In the genomic region with DNA sequence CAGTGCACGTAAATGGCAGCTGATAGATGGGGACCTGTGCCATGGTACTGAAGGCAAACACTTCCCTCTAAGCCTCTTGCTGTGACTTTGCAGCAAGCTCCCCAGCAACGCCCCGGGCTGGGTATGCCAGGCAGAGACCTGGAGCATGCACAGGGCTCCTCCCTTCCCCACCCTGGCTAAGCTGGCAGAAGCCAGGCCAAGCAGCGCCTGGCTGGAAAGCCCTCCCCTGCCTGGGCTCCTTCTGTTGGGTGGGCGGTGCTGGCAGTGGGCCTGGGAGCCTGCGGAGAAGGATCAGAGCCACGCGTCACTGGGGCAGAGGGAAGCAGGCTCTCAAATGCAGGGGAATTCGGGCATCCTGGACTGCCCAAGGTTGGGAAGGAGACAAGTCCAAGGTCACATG, we compare ENCODE assay signal across 17 cellular contexts. TPM values are rescaled to one million over a fixed set of nuclear protein-coding genes. Genes with fewer than 3 reads are reported as not detected.
A peak's percentile ranks its signal among the peaks of the same experiment; 100 is the strongest.
DNase-seq lines count a peak whose midpoint lies in the region; ATAC-seq and TF ChIP-seq lines count a peak whose summit lies in the region.
"Had no signal": no experiment of that assay in that cellular context is flagged by ENCODE, and none has a peak within 500 bp of the region (broad histone marks: within the 10 kb centered on the region; RNA-seq: fewer than 3 reads in every experiment).

No MANE protein-coding gene starts in this region.

- H3F3A ChIP-seq in GM23338 (replicated peaks; ENCODE audit: low read depth): no peaks in the 10 kb centered on the region

- no peak overlapping the region for H2AFZ ChIP-seq in GM23338

- peaks cover 1% of the 10 kb centered on the region; the same call in 2 of the 3 replicates for H3K4me1 Mint-ChIP-seq in GM23338

- TF ChIP-seq CTCF in left ventricle myocardium inferior (IDR thresholded peaks at IDR 0.05; ENCODE audit: borderline replicate concordance) (no peak), RWPE2 (IDR thresholded peaks at IDR 0.05; ENCODE audit: poor library complexity, severe bottlenecking) (no peak), GM23338 (conservative IDR thresholded peaks at IDR 0.05; ENCODE audit: low read depth in 2 of 2) (no peak)

- H3K27me3 Mint-ChIP-seq in GM23338 (ENCODE audit: insufficient read depth, low read depth, poor library complexity): peaks cover 29% of the 10 kb centered on the region

- H3K9me2 ChIP-seq in GM23338 (ENCODE audit: insufficient read depth): no peaks in the 10 kb centered on the region

- no peak overlapping the region for H3K4me3 Mint-ChIP-seq in GM23338
- H3K4me3 Mint-ChIP-seq: dendritic cell treated with granulocyte-macrophage colony-stimulating factor and Interleukin-4, amounts not matched to agents 40 ng/mL and 50 ng/mL, for 4 days; WTC11 had no signal

- H4K20me1 ChIP-seq in GM23338 (replicated peaks; ENCODE audit: insufficient read depth): no peaks in the 10 kb centered on the region

- H3K36me3 Mint-ChIP-seq in GM23338 (ENCODE audit: low read depth): no peaks in the 10 kb centered on the region; the same call in 2 of the 3 replicates
- H3K36me3 Mint-ChIP-seq: WTC11 had no signal

- H3K27ac Mint-ChIP-seq in GM23338: no peak overlapping the region
- H3K27ac Mint-ChIP-seq: dendritic cell treated with granulocyte-macrophage colony-stimulating factor and Interleukin-4, amounts not matched to agents 40 ng/mL and 50 ng/mL, for 4 days; WTC11 had no signal

- H3K4me3 ChIP-seq in left ventricle myocardium inferior: no peak overlapping the region
- H3K4me3 ChIP-seq in RWPE2 (ENCODE audit: severe bottlenecking): no peak overlapping the region
- H3K4me3 ChIP-seq in GM23338: no peak overlapping the region
- H3K4me3 ChIP-seq: upper lobe of left lung had no signal

- no peaks in the 10 kb centered on the region for H3K9me3 ChIP-seq in left ventricle myocardium inferior (replicated peaks)
- no peaks in the 10 kb centered on the region for H3K9me3 ChIP-seq in RWPE2 (ENCODE audit: severe bottlenecking)
- H3K9me3 ChIP-seq: upper lobe of left lung had no signal

- no peak overlapping the region for H3K4me2 ChIP-seq in GM23338

- intact Hi-C loops in left ventricle myocardium superior (cut with micrococcal nuclease) (no loop called here), left ventricle myocardium inferior (cut with micrococcal nuclease) (no loop called here), head of caudate nucleus (cut with DNase I) (no loop called here)

- DNase-seq in left ventricle myocardium superior (no peak), left ventricle myocardium inferior (no peak), RWPE2 (ENCODE audit: low spot score) (no peak), head of caudate nucleus (peak in 27 of 42 donors; percentile 13 to 61 (median 34)), GOT3 (lab: John Stamatoyannopoulos, UW) (no peak), activated T-cell treated with anti-CD3 and anti-CD28 coated beads for 4 hours (no peak), GM23338 (ENCODE audit: low spot score) (no peak)
- DNase-seq: EL; KBM-7; kidney; NCI-H187; stimulated activated CD4-positive, alpha-beta T cell treated with anti-CD3 and anti-CD28 coated beads, Interleukin-1b, Interleukin-23, amount 100 ng/mL, for 48 hours; upper lobe of left lung had no signal

- no peaks in the 10 kb centered on the region for H3K9me3 Mint-ChIP-seq in GM23338
- H3K9me3 Mint-ChIP-seq: dendritic cell treated with granulocyte-macrophage colony-stimulating factor and Interleukin-4, amounts not matched to agents 40 ng/mL and 50 ng/mL, for 4 days; WTC11 had no signal

- no peaks in the 10 kb centered on the region for H3K36me3 ChIP-seq in left ventricle myocardium inferior
- no peaks in the 10 kb centered on the region for H3K36me3 ChIP-seq in RWPE2 (ENCODE audit: low read depth)
- no peaks in the 10 kb centered on the region for H3K36me3 ChIP-seq in GM23338 (ENCODE audit: insufficient read depth)
- H3K36me3 ChIP-seq: upper lobe of left lung had no signal

- ATAC-seq in left ventricle myocardium superior: peak; percentile 34
- ATAC-seq in RWPE2 (ENCODE audit: low read depth): peak; percentile 41; the same call in 1 of the 3 replicates
- no peak for ATAC-seq in HG03025 (IDR thresholded peaks at IDR 0.05; ENCODE audit: low FRiP score, unreplicated experiment)
- ATAC-seq in GM23338: no peak
- ATAC-seq: WTC11 had no signal

- H3K27me3 ChIP-seq in left ventricle myocardium inferior (ENCODE audit: low read depth): peaks cover 81% of the 10 kb centered on the region
- peaks cover 11% of the 10 kb centered on the region for H3K27me3 ChIP-seq in RWPE2 (ENCODE audit: insufficient read depth, poor library complexity, severe bottlenecking)
- peaks cover 29% of the 10 kb centered on the region for H3K27me3 ChIP-seq in GM23338 (ENCODE audit: insufficient read depth)

- H3K27ac ChIP-seq in left ventricle myocardium inferior (replicated peaks) (no peak overlapping the region), RWPE2 (ENCODE audit: poor library complexity, severe bottlenecking) (no peak overlapping the region), GM23338 (ENCODE audit: low read depth) (no peak overlapping the region)
- H3K27ac ChIP-seq: upper lobe of left lung had no signal

- no peaks in the 10 kb centered on the region for H3K79me2 ChIP-seq in GM23338 (replicated peaks; ENCODE audit: insufficient read depth)

- no peaks in the 10 kb centered on the region for H3K4me1 ChIP-seq in left ventricle myocardium inferior
- no peaks in the 10 kb centered on the region for H3K4me1 ChIP-seq in RWPE2 (ENCODE audit: insufficient read depth, poor library complexity, severe bottlenecking)
- no peaks in the 10 kb centered on the region for H3K4me1 ChIP-seq in GM23338 (ENCODE audit: insufficient read depth)

TF ChIP-seq in GM23338, 12 proteins besides CTCF, POLR2A, EP300 and RAD21 (continues in another document):
- TF ChIP-seq EZH2 (IDR thresholded peaks at IDR 0.05; ENCODE audit: low read depth, unreplicated experiment): no peak
- no peak for TF ChIP-seq ZNF331 (CRISPR knock-in tag; IDR thresholded peaks at IDR 0.05; ENCODE audit: low read depth)

RNA-seq across cellular contexts. Expression of a gene that starts 3.6 kb away (rescaled TPM):
- total RNA-seq in left ventricle myocardium superior (not detected), left ventricle myocardium inferior (not detected)
- total RNA-seq in GM23338 (2014; rRNA removed; shearing (Covaris generic)): 0.17 and 0.54 TPM in 2 replicates
- 0.09 TPM in 1 of 2 replicates, not detected in the other for polyA plus RNA-seq in GM23338 (2016; fragmentation: Nextera tagmentation; extraction: Ambion mirVana)
- total RNA-seq: kidney, pulmonary artery endothelial cell had no signal

RNA-seq across cellular contexts. Expression of a gene that starts 26.3 kb away (rescaled TPM):
- 40.6 TPM for total RNA-seq in left ventricle myocardium superior
- total RNA-seq in left ventricle myocardium inferior: 84.3 TPM
- 0.23 and 0.87 TPM in 2 replicates for total RNA-seq in GM23338 (2014; rRNA removed; shearing (Covaris generic))
- 0.71 and 1.8 TPM in 2 replicates for polyA plus RNA-seq in GM23338 (2016; fragmentation: Nextera tagmentation; extraction: Ambion mirVana)

RNA-seq across cellular contexts. Expression of a gene that starts 50.7 kb away (rescaled TPM):
- total RNA-seq in left ventricle myocardium superior (16.2 TPM), left ventricle myocardium inferior (17.0 TPM)
- total RNA-seq in GM23338 (2014; rRNA removed; shearing (Covaris generic)): 48.8 and 59.8 TPM in 2 replicates
- polyA plus RNA-seq in GM23338 (2016; fragmentation: Nextera tagmentation; extraction: Ambion mirVana): 77.9 and 78.8 TPM in 2 replicates

Comparison
In these comparisons a context has a peak if more than half of its experiments do, and no peak if none do; other contexts are left out.
1. ATAC-seq: peak in left ventricle myocardium superior (single experiment) and RWPE2 (single experiment); none in HG03025 (single experiment) and GM23338 (single experiment).
2. DNase-seq: peak in head of caudate nucleus (27 of 42); none in left ventricle myocardium superior (single experiment), left ventricle myocardium inferior (single experiment), RWPE2 (single experiment), GOT3 (single experiment), activated T-cell treated with anti-CD3 and anti-CD28 coated beads for 4 hours (single experiment) and GM23338 (single experiment).
3. RNA of a gene that starts 26.3 kb away (total RNA-seq): 84.3 TPM in left ventricle myocardium inferior (single experiment) and 40.6 TPM in left ventricle myocardium superior (single experiment); 0.23 to 0.87 TPM in GM23338; every median in the first group is over 10 times any median in the second.